26 cellular contexts compared by ENCODE assay signal in the genomic region with DNA sequence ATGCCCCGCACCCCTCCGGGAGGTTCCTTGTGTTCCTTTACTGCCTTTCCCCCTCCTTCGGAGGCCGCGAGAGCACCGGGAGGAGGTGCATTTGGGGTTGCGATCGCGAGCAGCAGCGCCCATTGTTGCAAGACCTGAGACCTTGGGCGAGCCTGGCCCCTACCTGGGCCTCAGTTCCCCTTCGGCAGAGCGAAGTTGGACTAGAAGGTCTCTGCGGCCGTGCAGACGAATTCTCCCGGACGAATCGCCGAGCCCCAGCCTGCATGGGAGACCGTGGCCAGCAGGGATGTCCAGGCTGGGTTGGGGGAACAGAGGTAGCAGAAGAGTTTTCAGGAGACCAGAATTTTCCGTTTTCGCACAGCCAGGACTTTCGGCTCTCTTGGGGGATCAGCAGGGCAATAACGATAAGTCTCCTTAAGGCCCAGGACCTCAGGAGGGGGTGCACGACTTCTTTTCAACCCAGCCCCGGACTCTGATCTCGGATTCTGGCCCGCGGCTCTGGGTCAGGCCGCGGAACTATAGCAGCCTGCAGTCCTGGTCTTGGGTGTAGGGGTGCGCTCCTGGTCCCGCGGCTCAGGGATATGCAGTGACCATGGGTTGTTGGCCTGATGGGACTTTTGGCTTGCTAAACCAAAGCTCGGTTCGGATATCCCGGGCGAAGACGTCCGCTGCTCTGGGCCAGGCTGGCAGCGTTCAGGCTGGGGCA. TPM values are rescaled to one million over a fixed set of nuclear protein-coding genes. Genes with fewer than 3 reads are reported as not detected.
DNase-seq lines count a peak whose midpoint lies in the region; ATAC-seq and TF ChIP-seq lines count a peak whose summit lies in the region.
"Had no signal": no experiment of that assay in that cellular context is flagged by ENCODE, and none has a peak within 500 bp of the region (broad histone marks: within the 10 kb centered on the region; RNA-seq: fewer than 3 reads in every experiment).

No MANE protein-coding gene starts in this region.

- H3K36me3 Mint-ChIP-seq in naive B cell, result no peaks in the 10 kb centered on the region
- no peaks in the 10 kb centered on the region for H3K36me3 Mint-ChIP-seq in type B pancreatic cell

- TF ChIP-seq CTCF in SK-N-SH (IDR thresholded peaks at IDR 0.05) (no peak), coronary artery (IDR thresholded peaks at IDR 0.05) (no peak), type B pancreatic cell (conservative IDR thresholded peaks at IDR 0.05) (no peak)

- no peak overlapping the region for H3K4me2 ChIP-seq in SK-N-SH
- H3K4me2 ChIP-seq: KMS-11, PC-9 had no signal

- H3K9me3 Mint-ChIP-seq in naive B cell (no peaks in the 10 kb centered on the region), type B pancreatic cell (no peaks in the 10 kb centered on the region)
- H3K9me3 Mint-ChIP-seq: activated naive CD8-positive, alpha-beta T cell treated with anti-CD3 and anti-CD28 coated beads, Interleukin-2, amount 50 U/mL, for 24 hours; dendritic cell treated with granulocyte-macrophage colony-stimulating factor and Interleukin-4, amounts not matched to agents 40 ng/mL and 50 ng/mL, for 4 days had no signal

- H3K4me3 Mint-ChIP-seq in naive B cell (peak overlapping the region in 7 of 8 donors; percentile 37 to 85 (median 71)), type B pancreatic cell (peak overlapping the region; percentile 71)
- H3K4me3 Mint-ChIP-seq: activated naive CD8-positive, alpha-beta T cell treated with anti-CD3 and anti-CD28 coated beads, Interleukin-2, amount 50 U/mL, for 24 hours had no signal

- no peaks in the 10 kb centered on the region for H3K9me3 ChIP-seq in SK-N-SH
- H3K9me3 ChIP-seq: Caco-2 had no signal

- POLR2A ChIA-PET in SK-N-SH (lab: Yijun Ruan, JAX), result interaction anchor here (0.7 kb wide), 1 partner anchor 13 kb away, joined by 3 read pairs; no protein-coding TSS in a partner anchor

- H3K27me3 ChIP-seq in SK-N-SH (ENCODE audit: insufficient read depth), result peaks cover 66% of the 10 kb centered on the region

- no peaks in the 10 kb centered on the region for H3F3A ChIP-seq in SK-N-SH (replicated peaks; ENCODE audit: insufficient read depth)

- H3K9ac ChIP-seq in SK-N-SH, result no peak overlapping the region
- H3K9ac ChIP-seq: KMS-11 had no signal

- no peaks in the 10 kb centered on the region for H3K9me2 ChIP-seq in SK-N-SH

- TF ChIP-seq EP300 in SK-N-SH (IDR thresholded peaks at IDR 0.05; ENCODE audit: borderline replicate concordance in 1 of 2, low read depth in 1 of 2, low read length in 1 of 2), result no peak

- H3K79me2 ChIP-seq in SK-N-SH (ENCODE audit: insufficient read depth), result no peaks in the 10 kb centered on the region

- no peak overlapping the region for H2AFZ ChIP-seq in SK-N-SH (ENCODE audit: low read depth)
- H2AFZ ChIP-seq: PC-9 had no signal

- H3K4me1 ChIP-seq in SK-N-SH (ENCODE audit: control insufficient read depth in 1 of 2, insufficient read depth in 2 of 2, low read depth in 1 of 2, low read length in 1 of 2), result peaks cover 0 to 26% of the 10 kb centered on the region in 2 experiments; a peak in 2 of 4 replicates

- H4K20me1 ChIP-seq in SK-N-SH (ENCODE audit: insufficient read depth), result no peaks in the 10 kb centered on the region

- H3K27me3 Mint-ChIP-seq in naive B cell (peaks cover 41 to 77% (median 48%) of the 10 kb centered on the region in 3 donors), type B pancreatic cell (peaks cover 90% of the 10 kb centered on the region)

- H3K4me1 Mint-ChIP-seq in naive B cell (peaks cover 33 to 67% (median 46%) of the 10 kb centered on the region in 3 donors), type B pancreatic cell (ENCODE audit: unreplicated experiment) (peaks cover 7% of the 10 kb centered on the region)

- H3K27ac Mint-ChIP-seq in naive B cell, result peak overlapping the region in 1 of 6 donors; percentile 80
- H3K27ac Mint-ChIP-seq in type B pancreatic cell, result peak overlapping the region; percentile 26
- H3K27ac Mint-ChIP-seq: activated naive CD8-positive, alpha-beta T cell treated with anti-CD3 and anti-CD28 coated beads, Interleukin-2, amount 50 U/mL, for 24 hours; dendritic cell treated with granulocyte-macrophage colony-stimulating factor and Interleukin-4, amounts not matched to agents 40 ng/mL and 50 ng/mL, for 4 days had no signal

- H3K36me3 ChIP-seq in SK-N-SH (replicated peaks in 1 of 2; ENCODE audit: control insufficient read depth in 1 of 2, insufficient read depth in 2 of 2, low read length in 1 of 2), result no peaks in the 10 kb centered on the region
- H3K36me3 ChIP-seq: brain microvascular endothelial cell, stomach had no signal

- 91% methylated on average over 35 of the region's 42 CpGs for WGBS in SK-N-SH (ENCODE audit: low lambda C conversion rate)

- no peak for ATAC-seq in SK-N-SH treated with all-trans-retinoic acid at 6 μM for 48 hours
- no peak for ATAC-seq in naive B cell (ENCODE audit: low read depth in 2 of 2)
- ATAC-seq in GM21825 (IDR thresholded peaks at IDR 0.05; ENCODE audit: unreplicated experiment), result no peak
- ATAC-seq in GM18519 (IDR thresholded peaks at IDR 0.05; ENCODE audit: low FRiP score, unreplicated experiment), result no peak
- ATAC-seq: activated naive CD8-positive, alpha-beta T cell treated with anti-CD3 and anti-CD28 coated beads, Interleukin-2, amount 50 U/mL, for 24 hours had no signal

- DNase-seq in SK-N-SH, result peak; percentile 42
- DNase-seq in coronary artery (ENCODE audit: low spot score), result peak; percentile 68
- no peak for DNase-seq in naive B cell
- no peak for DNase-seq in type B pancreatic cell (ENCODE audit: extremely low spot score, unreplicated experiment)
- DNase-seq in NCI-H526 (lab: John Stamatoyannopoulos, UW), result no peak
- DNase-seq: activated effector memory CD4-positive, alpha-beta T cell treated with anti-CD3 and anti-CD28 coated beads, Interleukin-2, amount 50 U/mL, for 16 hours; activated naive CD8-positive, alpha-beta T cell treated with anti-CD3 and anti-CD28 coated beads, Interleukin-2, amount 50 U/mL, for 24 hours; AML-193; brain microvascular endothelial cell; Caco-2; hypothalamus; mammary epithelial cell; NCI-H187; NCI-H226; PC-9; SHP77 treated with DMSO at 0.1 percent for 48 hours; small intestine; stomach had no signal

- CTCF ChIA-PET in SK-N-SH (lab: Yijun Ruan, JAX), result interaction anchor here (1.1 to 10.2 kb wide), 8 partner anchors 6 to 448 kb away, joined by 3 to 232 read pairs (median 4); partner anchors contain the start of genes GDF7 and HS1BP3

- H3K27ac ChIP-seq in SK-N-SH (ENCODE audit: low read depth in 2 of 2, low read length in 1 of 2), result no peak overlapping the region
- no peak overlapping the region for H3K27ac ChIP-seq in coronary artery
- H3K27ac ChIP-seq: 22Rv1, brain microvascular endothelial cell, KMS-11, PC-9, stomach had no signal

- H3K4me3 ChIP-seq in SK-N-SH (ENCODE audit: low read depth in 2 of 2, low read length in 1 of 2) (no peak overlapping the region), coronary artery (no peak overlapping the region)
- H3K4me3 ChIP-seq: PC-9 had no signal

- no peak for TF ChIP-seq RAD21 in SK-N-SH (IDR thresholded peaks at IDR 0.05; ENCODE audit: low read length)

TF ChIP-seq in SK-N-SH, 30 proteins besides CTCF, POLR2A, EP300 and RAD21 (continues in another document):
- TF ChIP-seq GABPA (IDR thresholded peaks at IDR 0.05; ENCODE audit: low read depth) (no peak), SIN3A (IDR thresholded peaks at IDR 0.05; ENCODE audit: borderline replicate concordance, low read depth, low read length) (no peak), YY1 (IDR thresholded peaks at IDR 0.05; ENCODE audit: low read depth) (no peak), USF2 (IDR thresholded peaks at IDR 0.05; ENCODE audit: borderline replicate concordance, low read depth, low read length) (no peak), MEF2A (IDR thresholded peaks at IDR 0.05; ENCODE audit: borderline replicate concordance, low read depth) (no peak), FOXM1 (IDR thresholded peaks at IDR 0.05; ENCODE audit: low read depth) (no peak)

TF ChIP-seq in SK-N-SH treated with all-trans-retinoic acid at 6 μM for 48 hours, 23 proteins besides CTCF, POLR2A, EP300 and RAD21 (continues in another document):
- TF ChIP-seq ESRRG (CRISPR knock-in tag; IDR thresholded peaks at IDR 0.05) (no peak), RARB (CRISPR knock-in tag; IDR thresholded peaks at IDR 0.05) (no peak), POU6F1 (CRISPR knock-in tag; IDR thresholded peaks at IDR 0.05; ENCODE audit: borderline replicate concordance, low read depth) (no peak), ZFP3 (CRISPR knock-in tag; IDR thresholded peaks at IDR 0.05) (no peak)

RNA-seq across cellular contexts. Expression of gene GDF7, which starts 2.8 kb away (rescaled TPM):
- polyA plus RNA-seq in SK-N-SH (2012; rRNA removed) (0.02 and 0.03 TPM in 2 replicates), naive B cell (ENCODE audit: low read depth in 6 of 6) (under 1 TPM in 5 of 6 donors, not detected in 1; 0.17 to 0.77 (median 0.34) TPM)
- 0.04 TPM in 2 replicates for polyA plus RNA-seq in SK-N-SH (2012; cell fraction: cytosol; rRNA removed)
- polyA plus RNA-seq in SK-N-SH (2012; cell fraction: nucleus; rRNA removed), result 0.19 TPM in 2 replicates
- total RNA-seq in type B pancreatic cell (ENCODE audit: low replicate concordance), result 0.31 and 24.3 TPM in 2 replicates
- total RNA-seq: T-helper 1 cell treated with Interleukin-12 subunit alpha and Interleukin-12 subunit beta and Interleukin-4 antibody, amounts not matched to agents 30 ng/mL and 1 ng/mL, for 36 hours had no signal
- polyA plus RNA-seq: keratinocyte, mammary epithelial cell had no signal

RNA-seq across cellular contexts. Expression of gene HS1BP3, which starts 18.9 kb away (rescaled TPM):
- polyA plus RNA-seq in SK-N-SH (2012; rRNA removed) (18.7 and 20.1 TPM in 2 replicates), naive B cell (ENCODE audit: low read depth in 6 of 6) (10 to 100 TPM; 10.8 to 23.3 (median 16.0) TPM)
- 9.8 and 14.2 TPM in 2 replicates for polyA plus RNA-seq in SK-N-SH (2012; cell fraction: cytosol; rRNA removed)
- polyA plus RNA-seq in SK-N-SH (2012; cell fraction: nucleus; rRNA removed), result 47.9 and 49.4 TPM in 2 replicates
- total RNA-seq in type B pancreatic cell (ENCODE audit: low replicate concordance), result 22.1 and 24.3 TPM in 2 replicates

Comparison
In these comparisons a context has a peak if more than half of its experiments do, and no peak if none do; other contexts are left out.
1. DNase-seq: peak in SK-N-SH (single experiment) and coronary artery (single experiment); none in naive B cell (single experiment), type B pancreatic cell (single experiment) and NCI-H526 (0 of 2).